In genomic region chr22:38655532-38656255, GRCh38 we compare ENCODE assay signal across 8 cellular contexts. TPM values are rescaled to one million over a fixed set of nuclear protein-coding genes. Genes with fewer than 3 reads are reported as not detected.
DNase-seq lines count a peak whose midpoint lies in the region; ATAC-seq and TF ChIP-seq lines count a peak whose summit lies in the region.

No MANE protein-coding gene starts in this region.

- H3K4me3 Mint-ChIP-seq in T-helper 1 cell treated with Interleukin-12 subunit alpha and Interleukin-12 subunit beta and Interleukin-4 antibody, amounts not matched to agents 30 μg/mL and 1 μg/mL, for 36 hours, result peak overlapping the region; percentile 94
- peak overlapping the region; percentile 90 for H3K4me3 Mint-ChIP-seq in osteocyte (ENCODE audit: unreplicated experiment)

- H4K20me1 ChIP-seq in BLaER1 treated with 17β-estradiol and CSF1 and Interleukin-3, amounts not matched to agents 10 nM and 100 nM, result 0 out of 22 replicates have a peak, but pooled peaks cover 0 to 4% (median 0%) of the 10 kb centered on the region in 11 experiments

- H3K27me3 ChIP-seq in BLaER1 treated with 17β-estradiol and CSF1 and Interleukin-3, amounts not matched to agents 10 nM and 100 nM, result no peaks in the 10 kb centered on the region

- peak overlapping the region; percentile 98 for H3K27ac Mint-ChIP-seq in T-helper 1 cell treated with Interleukin-12 subunit alpha and Interleukin-12 subunit beta and Interleukin-4 antibody, amounts not matched to agents 30 μg/mL and 1 μg/mL, for 36 hours
- H3K27ac Mint-ChIP-seq in osteocyte (ENCODE audit: unreplicated experiment), result peak overlapping the region; percentile 99

- peaks cover 3% of the 10 kb centered on the region for H3K27me3 Mint-ChIP-seq in T-helper 1 cell treated with Interleukin-12 subunit alpha and Interleukin-12 subunit beta and Interleukin-4 antibody, amounts not matched to agents 30 μg/mL and 1 μg/mL, for 36 hours (ENCODE audit: low read depth)
- no peaks in the 10 kb centered on the region for H3K27me3 Mint-ChIP-seq in osteocyte (ENCODE audit: unreplicated experiment)

- H3K36me3 Mint-ChIP-seq in T-helper 1 cell treated with Interleukin-12 subunit alpha and Interleukin-12 subunit beta and Interleukin-4 antibody, amounts not matched to agents 30 μg/mL and 1 μg/mL, for 36 hours (ENCODE audit: low read depth), result no peaks in the 10 kb centered on the region
- no peaks in the 10 kb centered on the region for H3K36me3 Mint-ChIP-seq in osteocyte (ENCODE audit: unreplicated experiment)

- no peak for TF ChIP-seq CTCF in osteocyte (IDR thresholded peaks at IDR 0.05)

- peak overlapping the region; percentile 96 to 99 (median 97); a peak in 21 of 22 replicates for H3K27ac ChIP-seq in BLaER1 treated with 17β-estradiol and CSF1 and Interleukin-3, amounts not matched to agents 10 nM and 100 nM

- H3K4me1 ChIP-seq in BLaER1 treated with 17β-estradiol and CSF1 and Interleukin-3, amounts not matched to agents 10 nM and 100 nM, result peaks cover 11 to 22% (median 17%) of the 10 kb centered on the region in 10 experiments

- peak overlapping the region; percentile 93 to 99 (median 97) for H3K9ac ChIP-seq in BLaER1 treated with 17β-estradiol and CSF1 and Interleukin-3, amounts not matched to agents 10 nM and 100 nM

- peaks cover 19% of the 10 kb centered on the region for H3K4me1 Mint-ChIP-seq in T-helper 1 cell treated with Interleukin-12 subunit alpha and Interleukin-12 subunit beta and Interleukin-4 antibody, amounts not matched to agents 30 μg/mL and 1 μg/mL, for 36 hours (ENCODE audit: low read depth)
- H3K4me1 Mint-ChIP-seq in osteocyte (ENCODE audit: unreplicated experiment), result peaks cover 13% of the 10 kb centered on the region

- H3K4me2 ChIP-seq in BLaER1 treated with 17β-estradiol and CSF1 and Interleukin-3, amounts not matched to agents 10 nM and 100 nM, result peak overlapping the region; percentile 90 to 99 (median 96)

- H3K9me3 Mint-ChIP-seq in T-helper 1 cell treated with Interleukin-12 subunit alpha and Interleukin-12 subunit beta and Interleukin-4 antibody, amounts not matched to agents 30 μg/mL and 1 μg/mL, for 36 hours, result no peaks in the 10 kb centered on the region
- no peaks in the 10 kb centered on the region for H3K9me3 Mint-ChIP-seq in osteocyte (ENCODE audit: unreplicated experiment)

- ATAC-seq in HG03025 (IDR thresholded peaks at IDR 0.05; ENCODE audit: low FRiP score, unreplicated experiment) (peak; percentile 18), GM21576 (IDR thresholded peaks at IDR 0.05; ENCODE audit: unreplicated experiment) (no peak), HG03521 (IDR thresholded peaks at IDR 0.05; ENCODE audit: unreplicated experiment) (no peak), HG02588 (IDR thresholded peaks at IDR 0.05; ENCODE audit: unreplicated experiment) (no peak)

- no peaks in the 10 kb centered on the region for H3K9me3 ChIP-seq in BLaER1 treated with 17β-estradiol and CSF1 and Interleukin-3, amounts not matched to agents 10 nM and 100 nM (replicated peaks in 1 of 11)

- peaks cover 0 to under 1% (median 0%) of the 10 kb centered on the region in 11 experiments; a peak in 1 of 22 replicates for H3K36me3 ChIP-seq in BLaER1 treated with 17β-estradiol and CSF1 and Interleukin-3, amounts not matched to agents 10 nM and 100 nM

- DNase-seq in fibroblast of peridontal ligament (ENCODE audit: extremely low read depth), result peak; percentile 23
- DNase-seq in osteocyte (ENCODE audit: extremely low spot score, unreplicated experiment), result no peak

- H3K4me3 ChIP-seq in BLaER1 treated with 17β-estradiol and CSF1 and Interleukin-3, amounts not matched to agents 10 nM and 100 nM, result peak overlapping the region; percentile 82 to 98 (median 86)

RNA-seq across cellular contexts. Expression of gene FAM227A, which starts 0.5 kb away (rescaled TPM):
- total RNA-seq in osteocyte, result 2.7 and 3.5 TPM in 2 replicates

RNA-seq across cellular contexts. Expression of gene CBY1, which starts 0.7 kb away (rescaled TPM):
- total RNA-seq in osteocyte, result 38.3 and 41.0 TPM in 2 replicates

RNA-seq across cellular contexts. Expression of gene TOMM22, which starts 26.1 kb away (rescaled TPM):
- total RNA-seq in osteocyte, result 60.7 and 61.0 TPM in 2 replicates

RNA-seq across cellular contexts. Expression of gene JOSD1, which starts 45.0 kb away (rescaled TPM):
- total RNA-seq in osteocyte, result 78.6 and 85.5 TPM in 2 replicates

RNA-seq across cellular contexts. Expression of gene GTPBP1, which starts 50.0 kb away (rescaled TPM):
- 67.4 and 68.8 TPM in 2 replicates for total RNA-seq in osteocyte
